26 cellular contexts compared by ENCODE assay signal in genomic region chr3:57484563-57484962, GRCh38. TPM values are rescaled to one million over a fixed set of nuclear protein-coding genes. Genes with fewer than 3 reads are reported as not detected.
A peak's percentile ranks its signal among the peaks of the same experiment; 100 is the strongest.
DNase-seq lines count a peak whose midpoint lies in the region; ATAC-seq and TF ChIP-seq lines count a peak whose summit lies in the region.
"Had no signal": no experiment of that assay in that cellular context is flagged by ENCODE, and none has a peak within 500 bp of the region (broad histone marks: within the 10 kb centered on the region; RNA-seq: fewer than 3 reads in every experiment).

No MANE protein-coding gene starts in this region.

- TF ChIP-seq CTCF in 22Rv1 (IDR thresholded peaks at IDR 0.05), result no peak

- DNase-seq in M059J (ENCODE audit: low read depth), result peak; percentile 27
- peak; percentile 10 for DNase-seq in astrocyte of the hippocampus (ENCODE audit: low read depth, low spot score)
- no peak for DNase-seq in activated CD8-positive, alpha-beta memory T cell treated with anti-CD3 and anti-CD28 coated beads, Interleukin-2, amount 10 ng/mL, durations not matched to agents 7 days and 5 days
- DNase-seq: 8988T; ACHN; BE2C; C1 segment of cervical spinal cord; CD4-positive, alpha-beta memory T cell; CD4-positive, CD25-positive, alpha-beta regulatory T cell; CD8-positive, alpha-beta memory T cell; COR-L47; DMS 273 treated with DMSO at 0.1 percent for 48 hours; DMS153; DMS53; DMS79; DND-41; EL; GDM1 had no signal

- peak overlapping the region; percentile 30; the same call in 1 of the 2 replicates for H3K27ac ChIP-seq in 22Rv1
- H3K27ac ChIP-seq: BLaER1 had no signal

- H3K36me3 Mint-ChIP-seq in activated CD8-positive, alpha-beta memory T cell treated with anti-CD3 and anti-CD28 coated beads, Interleukin-2, amount 10 ng/mL, durations not matched to agents 7 days and 5 days, result no peaks in the 10 kb centered on the region
- H3K36me3 Mint-ChIP-seq: CD14-positive monocyte; CD4-positive, CD25-positive, alpha-beta regulatory T cell; CD8-positive, alpha-beta memory T cell had no signal

- H3K4me3 Mint-ChIP-seq in activated CD8-positive, alpha-beta memory T cell treated with anti-CD3 and anti-CD28 coated beads, Interleukin-2, amount 10 ng/mL, durations not matched to agents 7 days and 5 days, result no peak overlapping the region
- H3K4me3 Mint-ChIP-seq: CD14-positive monocyte; CD4-positive, alpha-beta memory T cell; CD4-positive, CD25-positive, alpha-beta regulatory T cell; CD8-positive, alpha-beta memory T cell had no signal

- ATAC-seq in activated CD8-positive, alpha-beta memory T cell treated with anti-CD3 and anti-CD28 coated beads, Interleukin-2, amount 10 ng/mL, durations not matched to agents 7 days and 5 days, result no peak
- ATAC-seq in GM18873 (IDR thresholded peaks at IDR 0.05; ENCODE audit: low FRiP score, unreplicated experiment), result no peak
- ATAC-seq in HG03342 (IDR thresholded peaks at IDR 0.05; ENCODE audit: unreplicated experiment), result no peak
- ATAC-seq: GM12878 had no signal

- H3K27me3 Mint-ChIP-seq in activated CD8-positive, alpha-beta memory T cell treated with anti-CD3 and anti-CD28 coated beads, Interleukin-2, amount 10 ng/mL, durations not matched to agents 7 days and 5 days, result peaks cover 3% of the 10 kb centered on the region

- no peak overlapping the region for H3K27ac Mint-ChIP-seq in activated CD8-positive, alpha-beta memory T cell treated with anti-CD3 and anti-CD28 coated beads, Interleukin-2, amount 10 ng/mL, durations not matched to agents 7 days and 5 days
- H3K27ac Mint-ChIP-seq: CD14-positive monocyte; CD4-positive, alpha-beta memory T cell; CD4-positive, CD25-positive, alpha-beta regulatory T cell had no signal

- no peaks in the 10 kb centered on the region for H3K9me3 Mint-ChIP-seq in activated CD8-positive, alpha-beta memory T cell treated with anti-CD3 and anti-CD28 coated beads, Interleukin-2, amount 10 ng/mL, durations not matched to agents 7 days and 5 days (ENCODE audit: low read depth)

- H3K4me1 Mint-ChIP-seq in activated CD8-positive, alpha-beta memory T cell treated with anti-CD3 and anti-CD28 coated beads, Interleukin-2, amount 10 ng/mL, durations not matched to agents 7 days and 5 days, result no peaks in the 10 kb centered on the region
- H3K4me1 Mint-ChIP-seq: CD14-positive monocyte; CD4-positive, CD25-positive, alpha-beta regulatory T cell; CD8-positive, alpha-beta memory T cell had no signal

- CTCF ChIA-PET in activated CD8-positive, alpha-beta memory T cell treated with anti-CD3 and anti-CD28 coated beads, Interleukin-2, amount 10 ng/mL, durations not matched to agents 7 days and 5 days (lab: Charles Lee), result no interaction called here

RNA-seq across cellular contexts. Expression of gene DNAH12, which starts 59.6 kb away (rescaled TPM):
- 0.02 and 0.47 TPM in 2 replicates for total RNA-seq in M059J (2014; rRNA removed; shearing (Covaris generic))
- total RNA-seq in activated CD8-positive, alpha-beta memory T cell treated with anti-CD3 and anti-CD28 coated beads, Interleukin-2, amount 10 ng/mL, durations not matched to agents 7 days and 5 days, result under 1 TPM in 1 of 2 experiments, not detected in 1; 0.06 TPM
- total RNA-seq: A673, G401 had no signal
